ENCODE assay signal across 17 cellular contexts in genomic region chr6:140082867-140083297, GRCh38.
DNase-seq lines count a peak whose midpoint lies in the region; ATAC-seq and TF ChIP-seq lines count a peak whose summit lies in the region.
"Had no signal": no experiment of that assay in that cellular context is flagged by ENCODE, and none has a peak within 500 bp of the region (broad histone marks: within the 10 kb centered on the region; RNA-seq: fewer than 3 reads in every experiment).

No MANE protein-coding gene starts in this region.

- CTCF ChIA-PET in mammary epithelial cell (lab: Charles Lee; ENCODE audit: low non-redundant PET) = no interaction called here
- CTCF ChIA-PET in CD8-positive, alpha-beta T cell (lab: Charles Lee) = no interaction called here

- H2AFZ ChIP-seq in mammary epithelial cell (ENCODE audit: low read depth, low read length) = no peak overlapping the region

- H3K9me3 Mint-ChIP-seq in CD14-positive monocyte = peaks cover 0 to 3% (median 0%) of the 10 kb centered on the region in 7 donors
- no peaks in the 10 kb centered on the region for H3K9me3 Mint-ChIP-seq in CD8-positive, alpha-beta T cell
- H3K9me3 Mint-ChIP-seq: activated naive CD4-positive, alpha-beta T cell treated with anti-CD3 and anti-CD28 coated beads, Interleukin-2, amount 50 U/mL, for 24 hours; memory B cell; T-helper 2 cell treated with Interferon-gamma antibody and Interleukin-4, amounts not matched to agents 5 μg/mL and 100 μg/mL, for 36 hours had no signal

- no peak overlapping the region for H3K4me3 ChIP-seq in mammary epithelial cell (replicated peaks in 1 of 3; ENCODE audit: insufficient read depth in 1 of 3, low read depth in 2 of 3, low read length in 3 of 3)
- no peak overlapping the region for H3K4me3 ChIP-seq in CD8-positive, alpha-beta T cell (ENCODE audit: low read depth, low read length)
- H3K4me3 ChIP-seq: BLaER1 treated with 17β-estradiol and CSF1 and Interleukin-3, amounts not matched to agents 10 nM and 100 nM; ovary had no signal

- intact Hi-C loops in mammary epithelial cell (cut with micrococcal nuclease) (no loop called here), CD14-positive monocyte (cut with micrococcal nuclease) (no loop called here)
- intact Hi-C loops in CD8-positive, alpha-beta T cell (cut with DNase I, micrococcal nuclease) = no loop called here

- peak overlapping the region; percentile 30 for H3K4me2 ChIP-seq in mammary epithelial cell (ENCODE audit: insufficient read depth, low read depth, low read length)

- WGBS in mammary epithelial cell (ENCODE audit: low coverage, missing lambda C conversion rate) = 0% methylated on average over 1 of the region's 1 CpG

- DNase-seq in DMS114 treated with DMSO at 0.1 percent for 48 hours (lab: John Stamatoyannopoulos, UW; ENCODE audit: unreplicated experiment) = peak; percentile 39
- DNase-seq in M059J (ENCODE audit: low read depth) = peak; percentile 73
- DNase-seq in mammary epithelial cell = peak; percentile 50
- DNase-seq in lung microvascular endothelial cell (ENCODE audit: low read depth in 2 of 2) = peak; percentile 19 to 45
- DNase-seq in CD14-positive monocyte (ENCODE audit: low spot score) = no peak
- no peak for DNase-seq in CD8-positive, alpha-beta T cell
- no peak for DNase-seq in DMS79 (lab: John Stamatoyannopoulos, UW)
- DNase-seq: GDM1, hippocampal formation, Karpas-422, NCI-H2081 treated with DMSO at 0.1 percent for 48 hours had no signal

- H3K27ac Mint-ChIP-seq in CD14-positive monocyte = no peak overlapping the region
- H3K27ac Mint-ChIP-seq in CD8-positive, alpha-beta T cell = no peak overlapping the region
- H3K27ac Mint-ChIP-seq: activated naive CD4-positive, alpha-beta T cell treated with anti-CD3 and anti-CD28 coated beads, Interleukin-2, amount 50 U/mL, for 24 hours; memory B cell; T-helper 2 cell treated with Interferon-gamma antibody and Interleukin-4, amounts not matched to agents 5 μg/mL and 100 μg/mL, for 36 hours had no signal

- no peaks in the 10 kb centered on the region for H3K79me2 ChIP-seq in mammary epithelial cell (ENCODE audit: insufficient read depth, low read length)

- no peaks in the 10 kb centered on the region for H3K36me3 Mint-ChIP-seq in CD14-positive monocyte
- no peaks in the 10 kb centered on the region for H3K36me3 Mint-ChIP-seq in CD8-positive, alpha-beta T cell
- H3K36me3 Mint-ChIP-seq: activated naive CD4-positive, alpha-beta T cell treated with anti-CD3 and anti-CD28 coated beads, Interleukin-2, amount 50 U/mL, for 24 hours; memory B cell had no signal

- no peaks in the 10 kb centered on the region for H3K27me3 ChIP-seq in mammary epithelial cell (ENCODE audit: insufficient read depth, low read length)
- H3K27me3 ChIP-seq in CD8-positive, alpha-beta T cell (ENCODE audit: insufficient read depth, low read length) = no peaks in the 10 kb centered on the region
- H3K27me3 ChIP-seq: BLaER1 treated with 17β-estradiol and CSF1 and Interleukin-3, amounts not matched to agents 10 nM and 100 nM; ovary had no signal

- dilution Hi-C loops in mammary epithelial cell (cut with HindIII; ENCODE audit: low sequenced_read_pairs) = no loop called here

- H4K20me1 ChIP-seq in mammary epithelial cell (ENCODE audit: insufficient read depth, low read length) = no peaks in the 10 kb centered on the region
- H4K20me1 ChIP-seq: BLaER1 treated with 17β-estradiol and CSF1 and Interleukin-3, amounts not matched to agents 10 nM and 100 nM had no signal

- H3K4me1 Mint-ChIP-seq in CD14-positive monocyte = no peaks in the 10 kb centered on the region
- no peaks in the 10 kb centered on the region for H3K4me1 Mint-ChIP-seq in CD8-positive, alpha-beta T cell (ENCODE audit: low read depth)
- H3K4me1 Mint-ChIP-seq: activated naive CD4-positive, alpha-beta T cell treated with anti-CD3 and anti-CD28 coated beads, Interleukin-2, amount 50 U/mL, for 24 hours; memory B cell had no signal

- in situ Hi-C loops in mammary epithelial cell (cut with MboI; ENCODE audit: low sequenced_read_pairs in 2 of 2) = no loop called here

- POLR2A ChIA-PET in CD8-positive, alpha-beta T cell (lab: Charles Lee) = no interaction called here

- no peak overlapping the region for H3K27ac ChIP-seq in mammary epithelial cell (ENCODE audit: insufficient read depth, low read depth, low read length)
- H3K27ac ChIP-seq in CD8-positive, alpha-beta T cell (ENCODE audit: low read depth, low read length) = no peak overlapping the region
- H3K27ac ChIP-seq: BLaER1 treated with 17β-estradiol and CSF1 and Interleukin-3, amounts not matched to agents 10 nM and 100 nM; ovary had no signal

- peaks cover 0 to 2% (median 0%) of the 10 kb centered on the region in 3 donors for H3K27me3 Mint-ChIP-seq in CD14-positive monocyte (ENCODE audit: low read depth in 3 of 3)
- no peaks in the 10 kb centered on the region for H3K27me3 Mint-ChIP-seq in CD8-positive, alpha-beta T cell (ENCODE audit: low read depth)

- TF ChIP-seq CTCF in mammary epithelial cell (conservative IDR thresholded peaks at IDR 0.05 in 1 of 2, IDR thresholded peaks at IDR 0.05 in 1 of 2; ENCODE audit: extremely low read depth in 1 of 2, insufficient read depth in 1 of 2, low read depth in 1 of 2, low read length in 2 of 2) (no peak), CD14-positive monocyte (IDR thresholded peaks at IDR 0.05) (no peak)
- TF ChIP-seq CTCF in CD8-positive, alpha-beta T cell (IDR thresholded peaks at IDR 0.05) = no peak

- H3K4me1 ChIP-seq in mammary epithelial cell (ENCODE audit: insufficient read depth, low read length) = peaks cover 10% of the 10 kb centered on the region
- no peaks in the 10 kb centered on the region for H3K4me1 ChIP-seq in CD8-positive, alpha-beta T cell (ENCODE audit: insufficient read depth, low read length)

- no peaks in the 10 kb centered on the region for H3K36me3 ChIP-seq in mammary epithelial cell (ENCODE audit: insufficient read depth, low read length)
- H3K36me3 ChIP-seq in CD8-positive, alpha-beta T cell (ENCODE audit: insufficient read depth, low read length) = no peaks in the 10 kb centered on the region
- H3K36me3 ChIP-seq: BLaER1 treated with 17β-estradiol and CSF1 and Interleukin-3, amounts not matched to agents 10 nM and 100 nM; ovary had no signal

- H3K9ac ChIP-seq in mammary epithelial cell (ENCODE audit: insufficient read depth, low read length) = no peak overlapping the region
- H3K9ac ChIP-seq: BLaER1 treated with 17β-estradiol and CSF1 and Interleukin-3, amounts not matched to agents 10 nM and 100 nM had no signal

- H3K4me3 Mint-ChIP-seq in CD14-positive monocyte = no peak overlapping the region
- no peak overlapping the region for H3K4me3 Mint-ChIP-seq in CD8-positive, alpha-beta T cell
- H3K4me3 Mint-ChIP-seq: activated naive CD4-positive, alpha-beta T cell treated with anti-CD3 and anti-CD28 coated beads, Interleukin-2, amount 50 U/mL, for 24 hours; memory B cell; T-helper 2 cell treated with Interferon-gamma antibody and Interleukin-4, amounts not matched to agents 5 μg/mL and 100 μg/mL, for 36 hours had no signal

- H3K9me3 ChIP-seq in mammary epithelial cell (replicated peaks; ENCODE audit: insufficient read depth, low read length) = no peaks in the 10 kb centered on the region
- H3K9me3 ChIP-seq in CD8-positive, alpha-beta T cell (ENCODE audit: low read length) = no peaks in the 10 kb centered on the region
- H3K9me3 ChIP-seq: BLaER1 treated with 17β-estradiol and CSF1 and Interleukin-3, amounts not matched to agents 10 nM and 100 nM; ovary had no signal

- BruUV-seq in mammary epithelial cell (replicated peaks; lab: Mats Ljungman, UMichigan) = no TSS peak

- no peak for ATAC-seq in HG03460 (IDR thresholded peaks at IDR 0.05; ENCODE audit: unreplicated experiment)
- ATAC-seq in CD8-positive, alpha-beta T cell = no peak

Comparison
In these comparisons a context has a peak if more than half of its experiments do, and no peak if none do; other contexts are left out.
1. DNase-seq: peak in DMS114 treated with DMSO at 0.1 percent for 48 hours (single experiment), M059J (single experiment), mammary epithelial cell (single experiment) and lung microvascular endothelial cell (2 of 2); none in CD14-positive monocyte (single experiment), CD8-positive, alpha-beta T cell (0 of 7) and DMS79 (single experiment).